1 cellular context compared by ENCODE assay signal in genomic region chr2:74834806-74835755, GRCh38.
A peak's percentile ranks its signal among the peaks of the same experiment; 100 is the strongest.
TF ChIP-seq lines count a peak whose summit lies in the region.

No MANE protein-coding gene starts in this region.

TF ChIP-seq in HepG2, 621 proteins besides CTCF, POLR2A, EP300 and RAD21 (continued from another document and continues in another):
- no peak for TF ChIP-seq ATF3 (CRISPR knock-in tag; IDR thresholded peaks at IDR 0.05)
- no peak for TF ChIP-seq ZNF850 (CRISPR knock-in tag; conservative IDR thresholded peaks at IDR 0.05)
- no peak; the same call in 1 of the 2 replicates for TF ChIP-seq ZNF746 (CRISPR knock-in tag; IDR thresholded peaks at IDR 0.05)
- TF ChIP-seq ZBTB7B (CRISPR knock-in tag; IDR thresholded peaks at IDR 0.05): peak; percentile 79
- 0 out of 2 replicates have a peak, but pooled peaks have one; percentile 67 for TF ChIP-seq KLF15 (CRISPR knock-in tag; IDR thresholded peaks at IDR 0.05; ENCODE audit: borderline replicate concordance)
- peak; percentile 73; the same call in 1 of the 2 replicates for TF ChIP-seq ZSCAN12 (CRISPR knock-in tag; IDR thresholded peaks at IDR 0.05)
- TF ChIP-seq EED (CRISPR knock-in tag; IDR thresholded peaks at IDR 0.05): peak; percentile 69; the same call in 1 of the 2 replicates
- no peak for TF ChIP-seq KMT2B (CRISPR knock-in tag; IDR thresholded peaks at IDR 0.05)
- no peak for TF ChIP-seq IRF1 (CRISPR knock-in tag; IDR thresholded peaks at IDR 0.05; ENCODE audit: low read depth)
- peak; percentile 93; the same call in 1 of the 2 replicates for TF ChIP-seq ZSCAN31 (CRISPR knock-in tag; IDR thresholded peaks at IDR 0.05; ENCODE audit: low read depth)
- TF ChIP-seq PRDM15 (CRISPR knock-in tag; IDR thresholded peaks at IDR 0.05): no peak
- no peak for TF ChIP-seq ATF7 (IDR thresholded peaks at IDR 0.05)
- TF ChIP-seq ATF7 (CRISPR knock-in tag; IDR thresholded peaks at IDR 0.05): no peak
- TF ChIP-seq CSRNP1 (CRISPR knock-in tag; IDR thresholded peaks at IDR 0.05): peak; percentile 72; the same call in 1 of the 2 replicates
- 0 out of 2 replicates have a peak, but pooled peaks have one; percentile 45 for TF ChIP-seq ZNF574 (CRISPR knock-in tag; IDR thresholded peaks at IDR 0.05)
- no peak for TF ChIP-seq ZBTB25 (CRISPR knock-in tag; IDR thresholded peaks at IDR 0.05)
- TF ChIP-seq ZNF709 (CRISPR knock-in tag; IDR thresholded peaks at IDR 0.05): 0 out of 2 replicates have a peak, but pooled peaks have one; percentile 53
- no peak; the same call in 1 of the 2 replicates for TF ChIP-seq ELF3 (CRISPR knock-in tag; IDR thresholded peaks at IDR 0.05)
- TF ChIP-seq ZFY (CRISPR knock-in tag; IDR thresholded peaks at IDR 0.05): peak; percentile 52
- TF ChIP-seq NFE2L2 (IDR thresholded peaks at IDR 0.05; ENCODE audit: low read length): no peak
- TF ChIP-seq REST (IDR thresholded peaks at IDR 0.05; ENCODE audit: borderline replicate concordance in 1 of 2, low read depth in 1 of 2, low read length in 2 of 2): no peak
- TF ChIP-seq ZNF639 (CRISPR knock-in tag; conservative IDR thresholded peaks at IDR 0.05): no peak
- TF ChIP-seq SIN3B (IDR thresholded peaks at IDR 0.05; ENCODE audit: low read length): no peak
- TF ChIP-seq ZNF317 (CRISPR knock-in tag; IDR thresholded peaks at IDR 0.05): peak; percentile 67
- TF ChIP-seq TIGD3 (CRISPR knock-in tag; IDR thresholded peaks at IDR 0.05; ENCODE audit: borderline replicate concordance): 0 out of 2 replicates have a peak, but pooled peaks have one; percentile 41
- TF ChIP-seq MYC (CRISPR knock-in tag; IDR thresholded peaks at IDR 0.05; ENCODE audit: borderline replicate concordance): peak; percentile 99
- TF ChIP-seq ZEB1 (IDR thresholded peaks at IDR 0.05; ENCODE audit: insufficient replicate concordance, low read depth): no peak
- peak; percentile 29; the same call in 1 of the 2 replicates for TF ChIP-seq CREBL2 (CRISPR knock-in tag; IDR thresholded peaks at IDR 0.05; ENCODE audit: borderline replicate concordance)
- TF ChIP-seq SKIL (CRISPR knock-in tag; IDR thresholded peaks at IDR 0.05; ENCODE audit: borderline replicate concordance): peak; percentile 76
- no peak for TF ChIP-seq SRSF1 (optimal IDR thresholded peaks at IDR 0.05; ENCODE audit: low read depth, low read length)
- no peak for TF ChIP-seq ZMYM2 (CRISPR knock-in tag; IDR thresholded peaks at IDR 0.05)
- no peak for TF ChIP-seq GTF3A (CRISPR knock-in tag; conservative IDR thresholded peaks at IDR 0.05)
- no peak for TF ChIP-seq CREB1 (IDR thresholded peaks at IDR 0.05)
- no peak for TF ChIP-seq CREB1 (CRISPR knock-in tag; IDR thresholded peaks at IDR 0.05)
- peak; percentile 73; the same call in 1 of the 2 replicates for TF ChIP-seq THAP11 (CRISPR knock-in tag; IDR thresholded peaks at IDR 0.05)
